ENCODE assay signal across 9 cellular contexts in genomic region chr4:147434370-147434769, GRCh38. TPM values are rescaled to one million over a fixed set of nuclear protein-coding genes. Genes with fewer than 3 reads are reported as not detected.
"Had no signal": no experiment of that assay in that cellular context is flagged by ENCODE, and none has a peak within 500 bp of the region (broad histone marks: within the 10 kb centered on the region; RNA-seq: fewer than 3 reads in every experiment).

No MANE protein-coding gene starts in this region.

RNA-seq across cellular contexts. Expression of gene EDNRA, which starts 46.5 kb away (rescaled TPM):
- total RNA-seq: activated CD4-positive, alpha-beta T cell treated with anti-CD3 and anti-CD28 coated beads, Interleukin-2, amount 10 ng/mL, durations not matched to agents 24 days and 14 days; activated CD8-positive, alpha-beta memory T cell treated with anti-CD3 and anti-CD28 coated beads for 36 hours; activated CD8-positive, alpha-beta T cell treated with anti-CD3 and anti-CD28 coated beads for 36 hours; activated naive CD8-positive, alpha-beta T cell treated with anti-CD3 and anti-CD28 coated beads for 36 hours; activated T-helper 17 cell treated with anti-CD3 and anti-CD28 coated beads, Interleukin-2, amount 50 U/mL, for 72 hours; K562; PC-9; T-helper 1 cell treated with Interleukin-12 subunit alpha and Interleukin-12 subunit beta and Interleukin-4 antibody, amounts not matched to agents 30 ng/mL and 1 ng/mL, for 36 hours; T-helper 2 cell treated with Interferon-gamma antibody and Interleukin-4, amounts not matched to agents 100 ng/mL and 5 ng/mL, for 36 hours had no signal
- polyA plus RNA-seq: K562 had no signal
